16 cellular contexts compared by ENCODE assay signal in the genomic region with DNA sequence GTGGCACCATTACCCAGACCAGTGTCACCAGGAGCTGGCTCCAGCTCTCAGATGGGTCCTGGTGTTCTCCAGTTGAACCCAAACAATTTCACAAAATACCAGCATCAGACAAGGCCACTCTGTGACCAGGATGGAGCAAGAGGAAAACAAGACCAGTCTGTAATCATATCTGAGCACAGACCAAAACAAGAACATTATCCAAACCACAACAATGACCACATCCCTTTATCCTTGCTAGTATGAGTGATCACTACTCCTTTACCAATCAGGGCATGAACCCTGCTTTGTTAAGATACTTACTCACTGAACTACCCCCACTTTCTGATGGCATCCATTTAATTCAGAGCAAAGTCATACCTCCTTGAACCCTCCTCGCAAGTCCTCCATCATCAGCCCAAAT.
DNase-seq lines count a peak whose midpoint lies in the region; ATAC-seq and TF ChIP-seq lines count a peak whose summit lies in the region.
"Had no signal": no experiment of that assay in that cellular context is flagged by ENCODE, and none has a peak within 500 bp of the region (broad histone marks: within the 10 kb centered on the region; RNA-seq: fewer than 3 reads in every experiment).

No MANE protein-coding gene starts in this region.

- peaks cover 0 to 4% of the 10 kb centered on the region in 2 donors for H3K9me3 ChIP-seq in neuronal stem cell (replicated peaks in 1 of 2; ENCODE audit: control insufficient read depth in 2 of 2, insufficient read depth in 1 of 2, low read depth in 1 of 2, low read length in 2 of 2)
- H3K9me3 ChIP-seq: left ventricle myocardium inferior, transverse colon had no signal

- no peak overlapping the region for H3K18ac ChIP-seq in neuronal stem cell (ENCODE audit: low read length)

- no peak overlapping the region for H3K4ac ChIP-seq in neuronal stem cell (ENCODE audit: low read length)

- no peak overlapping the region for H4K91ac ChIP-seq in neuronal stem cell (ENCODE audit: low read depth, low read length, poor library complexity)

- H3K27me3 ChIP-seq in neuronal stem cell (ENCODE audit: control insufficient read depth in 3 of 3, insufficient read depth in 3 of 3, low read depth in 1 of 3, low read length in 3 of 3), result peaks cover 0 to 3% (median 0%) of the 10 kb centered on the region in 3 experiments
- H3K27me3 ChIP-seq: transverse colon had no signal

- H2BK5ac ChIP-seq in neuronal stem cell (ENCODE audit: low read length), result no peak overlapping the region

- no peak for TF ChIP-seq CTCF in epithelial cell of esophagus (IDR thresholded peaks at IDR 0.05; ENCODE audit: insufficient read depth, low read depth, low read length, missing control alignments)
- TF ChIP-seq CTCF in GM13976 (IDR thresholded peaks at IDR 0.05; ENCODE audit: borderline replicate concordance, control extremely low read depth, extremely low read depth, insufficient read depth, missing control alignments), result no peak

- no peak overlapping the region for H2BK15ac ChIP-seq in neuronal stem cell (ENCODE audit: low read length)

- no peak for DNase-seq in activated CD8-positive, alpha-beta memory T cell treated with anti-CD3 and anti-CD28 coated beads, Interleukin-2, amount 10 ng/mL, durations not matched to agents 7 days and 5 days
- DNase-seq in activated CD8-positive, alpha-beta memory T cell treated with anti-CD3 and anti-CD28 coated beads, Interleukin-2, amount 50 U/mL, for 4 hours, result no peak
- peak; percentile 21 for DNase-seq in OCI-M2 (lab: John Stamatoyannopoulos, UW; ENCODE audit: unreplicated experiment)
- DNase-seq in epithelial cell of esophagus (ENCODE audit: low read depth), result peak; percentile 34
- DNase-seq in stimulated activated naive CD8-positive, alpha-beta T cell treated with anti-CD3 and anti-CD28 coated beads, Interleukin-15, amount 100 ng/mL, for 72 hours, result no peak
- DNase-seq in neuronal stem cell (ENCODE audit: low spot score), result no peak
- no peak for DNase-seq in GM13976 (ENCODE audit: low spot score)
- DNase-seq: left ventricle myocardium inferior, NCI-H1048, NCI-H446 treated with DMSO at 0.1 percent for 48 hours, nephron progenitor cell, transverse colon had no signal

- no peaks in the 10 kb centered on the region for H3K36me3 Mint-ChIP-seq in activated CD8-positive, alpha-beta memory T cell treated with anti-CD3 and anti-CD28 coated beads, Interleukin-2, amount 10 ng/mL, durations not matched to agents 7 days and 5 days

- H3K4me1 ChIP-seq in neuronal stem cell (ENCODE audit: control insufficient read depth in 2 of 2, insufficient read depth in 1 of 2, low read depth in 1 of 2, low read length in 2 of 2), result no peaks in the 10 kb centered on the region
- H3K4me1 ChIP-seq: transverse colon had no signal

- in situ Hi-C loops in GM13976 (cut with MboI; ENCODE audit: low sequenced_read_pairs, unreplicated experiment), result no loop called here

- H3K9me3 Mint-ChIP-seq in activated CD8-positive, alpha-beta memory T cell treated with anti-CD3 and anti-CD28 coated beads, Interleukin-2, amount 10 ng/mL, durations not matched to agents 7 days and 5 days (ENCODE audit: low read depth), result no peaks in the 10 kb centered on the region
- no peaks in the 10 kb centered on the region for H3K9me3 Mint-ChIP-seq in stimulated activated naive CD8-positive, alpha-beta T cell treated with anti-CD3 and anti-CD28 coated beads, Interleukin-15, amount 100 ng/mL, for 72 hours
- H3K9me3 Mint-ChIP-seq: GM23338; nephron progenitor cell; T-helper 2 cell treated with Interferon-gamma antibody and Interleukin-4, amounts not matched to agents 5 μg/mL and 100 μg/mL, for 36 hours had no signal

- peaks cover 10% of the 10 kb centered on the region for H3K4me1 Mint-ChIP-seq in activated CD8-positive, alpha-beta memory T cell treated with anti-CD3 and anti-CD28 coated beads, Interleukin-2, amount 10 ng/mL, durations not matched to agents 7 days and 5 days
- no peaks in the 10 kb centered on the region for H3K4me1 Mint-ChIP-seq in stimulated activated naive CD8-positive, alpha-beta T cell treated with anti-CD3 and anti-CD28 coated beads, Interleukin-15, amount 100 ng/mL, for 72 hours
- H3K4me1 Mint-ChIP-seq: GM23338, nephron progenitor cell had no signal

- H2AFZ ChIP-seq in neuronal stem cell (ENCODE audit: low read length), result no peak overlapping the region

- H3K36me3 ChIP-seq in neuronal stem cell (replicated peaks in 1 of 2; ENCODE audit: control insufficient read depth in 2 of 2, insufficient read depth in 2 of 2, low read length in 2 of 2), result no peaks in the 10 kb centered on the region
- H3K36me3 ChIP-seq: left ventricle myocardium inferior, transverse colon had no signal

- H3K4me3 ChIP-seq in epithelial cell of esophagus (ENCODE audit: low read length), result no peak overlapping the region
- H3K4me3 ChIP-seq in neuronal stem cell (ENCODE audit: low read length in 2 of 2), result no peak overlapping the region
- H3K4me3 ChIP-seq: GM23338, left ventricle myocardium inferior, smooth muscle cell, transverse colon had no signal

- H3K9ac ChIP-seq in neuronal stem cell (ENCODE audit: low read depth, low read length, poor library complexity), result no peak overlapping the region

- no peak overlapping the region for H3K4me3 Mint-ChIP-seq in activated CD8-positive, alpha-beta memory T cell treated with anti-CD3 and anti-CD28 coated beads, Interleukin-2, amount 10 ng/mL, durations not matched to agents 7 days and 5 days
- no peak overlapping the region for H3K4me3 Mint-ChIP-seq in stimulated activated naive CD8-positive, alpha-beta T cell treated with anti-CD3 and anti-CD28 coated beads, Interleukin-15, amount 100 ng/mL, for 72 hours
- H3K4me3 Mint-ChIP-seq: GM23338; nephron progenitor cell; T-helper 2 cell treated with Interferon-gamma antibody and Interleukin-4, amounts not matched to agents 5 μg/mL and 100 μg/mL, for 36 hours had no signal

- H3K27me3 Mint-ChIP-seq in activated CD8-positive, alpha-beta memory T cell treated with anti-CD3 and anti-CD28 coated beads, Interleukin-2, amount 10 ng/mL, durations not matched to agents 7 days and 5 days, result peaks cover 24% of the 10 kb centered on the region
- H3K27me3 Mint-ChIP-seq in stimulated activated naive CD8-positive, alpha-beta T cell treated with anti-CD3 and anti-CD28 coated beads, Interleukin-15, amount 100 ng/mL, for 72 hours, result peaks cover 15% of the 10 kb centered on the region

- H3K14ac ChIP-seq in neuronal stem cell (ENCODE audit: low read length), result no peak overlapping the region

- no peak overlapping the region for H2BK120ac ChIP-seq in neuronal stem cell (ENCODE audit: low read depth, low read length)

- H3K4me2 ChIP-seq in neuronal stem cell (ENCODE audit: insufficient read depth, low read length, poor library complexity, severe bottlenecking), result no peak overlapping the region
- H3K4me2 ChIP-seq: GM23338, smooth muscle cell had no signal

- H3K27ac Mint-ChIP-seq in activated CD8-positive, alpha-beta memory T cell treated with anti-CD3 and anti-CD28 coated beads, Interleukin-2, amount 10 ng/mL, durations not matched to agents 7 days and 5 days, result no peak overlapping the region
- no peak overlapping the region for H3K27ac Mint-ChIP-seq in stimulated activated naive CD8-positive, alpha-beta T cell treated with anti-CD3 and anti-CD28 coated beads, Interleukin-15, amount 100 ng/mL, for 72 hours
- H3K27ac Mint-ChIP-seq: GM23338; nephron progenitor cell; T-helper 2 cell treated with Interferon-gamma antibody and Interleukin-4, amounts not matched to agents 5 μg/mL and 100 μg/mL, for 36 hours had no signal

- H2AK5ac ChIP-seq in neuronal stem cell (ENCODE audit: low read depth, low read length), result no peak overlapping the region

- no peak overlapping the region for H4K8ac ChIP-seq in neuronal stem cell (ENCODE audit: low read depth, low read length)

- H3K79me1 ChIP-seq in neuronal stem cell (ENCODE audit: low read depth, low read length), result no peaks in the 10 kb centered on the region

- WGBS in neuronal stem cell (ENCODE audit: extremely low coverage in 2 of 2, insufficient read length in 2 of 2, insufficient replicate concordance in 1 of 2), 2 donors, result no CpG with 5 or more reads among the region's 1 CpG

- CTCF ChIA-PET in activated CD8-positive, alpha-beta memory T cell treated with anti-CD3 and anti-CD28 coated beads, Interleukin-2, amount 10 ng/mL, durations not matched to agents 7 days and 5 days (lab: Charles Lee), result interaction anchor here (1.1 kb wide), 1 partner anchor 359 kb away, joined by 4 read pairs; no protein-coding TSS in a partner anchor

- H3K23ac ChIP-seq in neuronal stem cell (ENCODE audit: low read depth, low read length, poor library complexity), result no peak overlapping the region

- no peak overlapping the region for H2BK12ac ChIP-seq in neuronal stem cell (ENCODE audit: low read length)

- ATAC-seq in activated CD8-positive, alpha-beta memory T cell treated with anti-CD3 and anti-CD28 coated beads, Interleukin-2, amount 10 ng/mL, durations not matched to agents 7 days and 5 days, result peak; percentile 57
- ATAC-seq in stimulated activated naive CD8-positive, alpha-beta T cell treated with anti-CD3 and anti-CD28 coated beads, Interleukin-15, amount 100 ng/mL, for 72 hours, result peak; percentile 87
- no peak for ATAC-seq in GM19324 (IDR thresholded peaks at IDR 0.05; ENCODE audit: low FRiP score, unreplicated experiment)
- ATAC-seq: GM23338 had no signal

- no peak overlapping the region for H3K27ac ChIP-seq in neuronal stem cell (replicated peaks; ENCODE audit: low read length)
- H3K27ac ChIP-seq: left ventricle myocardium inferior, transverse colon had no signal

Comparison
In these comparisons a context has a peak if more than half of its experiments do, and no peak if none do; other contexts are left out.
1. DNase-seq: peak in OCI-M2 (single experiment) and epithelial cell of esophagus (single experiment); none in activated CD8-positive, alpha-beta memory T cell treated with anti-CD3 and anti-CD28 coated beads, Interleukin-2, amount 10 ng/mL, durations not matched to agents 7 days and 5 days (single experiment), activated CD8-positive, alpha-beta memory T cell treated with anti-CD3 and anti-CD28 coated beads, Interleukin-2, amount 50 U/mL, for 4 hours (single experiment), stimulated activated naive CD8-positive, alpha-beta T cell treated with anti-CD3 and anti-CD28 coated beads, Interleukin-15, amount 100 ng/mL, for 72 hours (0 of 2), neuronal stem cell (single experiment) and GM13976 (single experiment).